ENCODE assay signal across 7 cellular contexts in the genomic region with DNA sequence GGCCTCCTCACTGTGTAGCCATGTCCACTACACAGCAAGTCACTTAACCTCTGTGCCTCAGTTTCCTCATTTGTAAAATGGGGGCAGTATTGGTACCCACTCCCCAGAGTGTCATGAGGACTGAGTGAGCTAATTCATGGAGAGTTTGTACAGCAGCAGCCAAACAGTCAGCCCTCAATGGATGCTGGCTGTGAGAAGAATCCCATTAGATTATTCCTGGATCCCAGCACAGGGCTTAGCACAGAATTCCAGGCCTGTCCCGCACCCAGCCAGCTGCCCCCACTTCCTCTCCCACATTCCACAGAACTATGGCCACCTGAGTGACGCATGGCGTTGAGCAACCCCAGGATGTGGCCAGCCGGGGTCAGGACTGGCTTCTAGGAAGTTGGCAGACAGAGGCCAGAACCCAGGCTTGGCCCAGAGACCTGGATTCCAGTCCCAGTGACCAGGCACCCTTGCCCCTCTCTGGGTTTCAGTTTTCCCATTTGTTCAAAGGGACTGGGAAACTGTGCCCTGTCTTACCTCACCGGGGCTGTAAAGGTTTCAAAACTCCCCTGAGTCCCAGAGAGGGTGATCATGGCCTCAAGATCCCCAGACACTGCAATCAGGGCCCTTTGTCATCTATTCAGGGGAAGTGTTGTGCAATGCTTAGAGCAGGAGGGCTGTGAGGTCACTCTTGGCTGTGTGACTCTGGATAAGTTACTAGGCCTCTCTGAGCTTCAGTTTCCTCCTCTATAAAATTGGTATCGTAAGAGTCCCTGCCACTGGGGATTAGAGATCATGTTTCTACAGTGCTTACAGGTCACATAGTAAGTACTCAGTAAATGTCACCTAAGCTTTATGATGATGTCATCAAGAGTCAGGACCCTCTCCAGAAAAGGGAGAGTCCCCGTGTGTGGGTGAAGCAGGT. TPM values are rescaled to one million over a fixed set of nuclear protein-coding genes. Genes with fewer than 3 reads are reported as not detected.
DNase-seq lines count a peak whose midpoint lies in the region; ATAC-seq, FAIRE-seq and TF ChIP-seq lines count a peak whose summit lies in the region.

No MANE protein-coding gene starts in this region.

- intact Hi-C loops in activated CD8-positive, alpha-beta T cell treated with anti-CD3 and anti-CD28 coated beads for 36 hours (cut with micrococcal nuclease) = loop anchor here (5.0 kb wide), 1 partner anchor 111 kb away; no protein-coding TSS in a partner anchor
- intact Hi-C loops in thyroid gland (cut with DNase I) = loop anchor here (5.0 kb wide), 1 partner anchor 111 kb away; no protein-coding TSS in a partner anchor

- no peak overlapping the region for H3K27ac Mint-ChIP-seq in activated CD8-positive, alpha-beta T cell treated with anti-CD3 and anti-CD28 coated beads for 36 hours

- H3K9me3 ChIP-seq in hepatocyte (ENCODE audit: low read depth) (no peaks in the 10 kb centered on the region), thyroid gland (no peaks in the 10 kb centered on the region)

- no peak overlapping the region for H2AFZ ChIP-seq in hepatocyte

- CTCF ChIA-PET in activated CD8-positive, alpha-beta T cell treated with anti-CD3 and anti-CD28 coated beads for 36 hours (lab: Charles Lee) = interaction anchor here (2.8 kb wide), 1 partner anchor 54 kb away, joined by 10 read pairs; no protein-coding TSS in a partner anchor

- peak; percentile 99 for FAIRE-seq in HTR-8/SVneo (lab: Jason Lieb, UNC)

- no peak overlapping the region for H3K4me2 ChIP-seq in hepatocyte

- H3K27ac ChIP-seq in hepatocyte (peak overlapping the region; percentile 66), thyroid gland (peak overlapping the region in 2 of 3 donors; percentile 36 to 52)

- WGBS in hepatocyte (ENCODE audit: low lambda C conversion rate, missing lambda C conversion rate) = 48% methylated on average over 7 of the region's 7 CpGs
- 43 to 54% methylated on average over 4 to 7 of the region's 7 CpGs for WGBS in thyroid gland, 2 donors

- no peaks in the 10 kb centered on the region for H3K36me3 ChIP-seq in hepatocyte (replicated peaks; ENCODE audit: insufficient read depth, low read depth)
- H3K36me3 ChIP-seq in thyroid gland = no peaks in the 10 kb centered on the region

- POLR2A ChIA-PET in activated CD8-positive, alpha-beta T cell treated with anti-CD3 and anti-CD28 coated beads for 36 hours (lab: Charles Lee) = interaction anchor here (0.9 to 1.4 kb wide), 2 partner anchors 22 to 169 kb away, joined by 3 read pairs; no protein-coding TSS in a partner anchor

- no peaks in the 10 kb centered on the region for H4K20me1 ChIP-seq in hepatocyte (ENCODE audit: insufficient read depth, poor library complexity, severe bottlenecking)

- no peaks in the 10 kb centered on the region for H3K9me2 ChIP-seq in hepatocyte (replicated peaks; ENCODE audit: insufficient read depth)

- no peak overlapping the region for H3K4me3 ChIP-seq in hepatocyte
- H3K4me3 ChIP-seq in thyroid gland (replicated peaks in 1 of 3) = no peak overlapping the region

- no peaks in the 10 kb centered on the region for H3K36me3 Mint-ChIP-seq in activated CD8-positive, alpha-beta T cell treated with anti-CD3 and anti-CD28 coated beads for 36 hours (ENCODE audit: low read depth)

- no peak for TF ChIP-seq POLR2A in thyroid gland (IDR thresholded peaks at IDR 0.05)

- peak; percentile 71 for ATAC-seq in activated CD8-positive, alpha-beta T cell treated with anti-CD3 and anti-CD28 coated beads for 36 hours

- DNase-seq in HTR-8/SVneo (ENCODE audit: insufficient read length, low spot score) = peak; percentile 89
- peak; percentile 22 for DNase-seq in activated CD8-positive, alpha-beta T cell treated with anti-CD3 and anti-CD28 coated beads for 36 hours
- DNase-seq in hepatocyte (ENCODE audit: low spot score) = peak; percentile 52
- DNase-seq in thyroid gland = peak; percentile 45 to 46
- DNase-seq in iPS-NIHi7 (ENCODE audit: extremely low spot score) = no peak
- DNase-seq in stimulated activated CD8-positive, alpha-beta memory T cell treated with anti-CD3 and anti-CD28 coated beads, Interleukin-4, amount 100 ng/mL, for 48 hours = no peak
- no peak for DNase-seq in putamen (ENCODE audit: low spot score)

- no peak for TF ChIP-seq CTCF in activated CD8-positive, alpha-beta T cell treated with anti-CD3 and anti-CD28 coated beads for 36 hours (IDR thresholded peaks at IDR 0.05)
- TF ChIP-seq CTCF in hepatocyte (IDR thresholded peaks at IDR 0.05; ENCODE audit: poor library complexity) (no peak), thyroid gland (IDR thresholded peaks at IDR 0.05) (no peak)

- H3K4me3 Mint-ChIP-seq in activated CD8-positive, alpha-beta T cell treated with anti-CD3 and anti-CD28 coated beads for 36 hours = no peak overlapping the region

- H3K27me3 ChIP-seq in hepatocyte = no peaks in the 10 kb centered on the region
- H3K27me3 ChIP-seq in thyroid gland = no peaks in the 10 kb centered on the region

- H3K4me1 ChIP-seq in hepatocyte (ENCODE audit: insufficient read depth) (peaks cover 70% of the 10 kb centered on the region), thyroid gland (peaks cover 0 to 28% of the 10 kb centered on the region in 2 donors)

- no peaks in the 10 kb centered on the region for H3K9me3 Mint-ChIP-seq in activated CD8-positive, alpha-beta T cell treated with anti-CD3 and anti-CD28 coated beads for 36 hours

- H3K27me3 Mint-ChIP-seq in activated CD8-positive, alpha-beta T cell treated with anti-CD3 and anti-CD28 coated beads for 36 hours = peaks cover 19% of the 10 kb centered on the region

- H3K4me1 Mint-ChIP-seq in activated CD8-positive, alpha-beta T cell treated with anti-CD3 and anti-CD28 coated beads for 36 hours (ENCODE audit: low read depth) = peaks cover 7% of the 10 kb centered on the region

- H3K79me2 ChIP-seq in hepatocyte = peaks cover 13% of the 10 kb centered on the region

RNA-seq across cellular contexts. Expression of a gene that starts 3.0 kb away (rescaled TPM):
- total RNA-seq in activated CD8-positive, alpha-beta T cell treated with anti-CD3 and anti-CD28 coated beads for 36 hours = not detected
- total RNA-seq in hepatocyte = 120 and 133 TPM in 2 replicates
- 85.8 and 88.5 TPM in 2 replicates for polyA plus RNA-seq in hepatocyte
- total RNA-seq in thyroid gland = 100 to 1,000 TPM in 1 of 4 donors, 10 to 100 TPM in 3; 16.9 to 133 (median 18.4) TPM

Comparison
In these comparisons a context has a peak if more than half of its experiments do, and no peak if none do; other contexts are left out.
1. DNase-seq: peak in HTR-8/SVneo (single experiment), activated CD8-positive, alpha-beta T cell treated with anti-CD3 and anti-CD28 coated beads for 36 hours (single experiment), hepatocyte (single experiment) and thyroid gland (2 of 2); none in iPS-NIHi7 (single experiment), stimulated activated CD8-positive, alpha-beta memory T cell treated with anti-CD3 and anti-CD28 coated beads, Interleukin-4, amount 100 ng/mL, for 48 hours (single experiment) and putamen (single experiment).
2. RNA of a gene that starts 3.0 kb away (total RNA-seq): 120 to 133 TPM in hepatocyte and 16.9 to 133 TPM in thyroid gland; not detected in activated CD8-positive, alpha-beta T cell treated with anti-CD3 and anti-CD28 coated beads for 36 hours; every median in the first group is over 10 times any median in the second.